9 cellular contexts compared by ENCODE assay signal in the genomic region with DNA sequence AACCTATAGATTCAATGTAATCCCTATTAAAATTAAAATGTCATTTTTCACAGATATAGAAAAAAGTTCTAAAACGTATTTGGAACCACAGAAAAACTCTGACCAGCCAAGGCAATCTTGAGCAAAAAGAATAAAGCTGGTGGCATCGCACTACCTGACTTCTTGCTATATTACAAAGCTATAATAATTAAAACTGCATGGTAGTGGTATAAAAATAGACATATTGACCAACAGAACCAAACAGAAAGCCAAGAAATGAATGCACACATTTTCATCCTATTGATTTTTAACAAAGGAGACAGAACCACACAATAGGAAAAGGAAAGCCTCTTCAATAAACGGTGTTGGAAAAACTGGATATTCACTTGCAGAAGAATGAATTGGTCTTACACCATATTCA. TPM values are rescaled to one million over a fixed set of nuclear protein-coding genes. Genes with fewer than 3 reads are reported as not detected.
"Had no signal": no experiment of that assay in that cellular context is flagged by ENCODE, and none has a peak within 500 bp of the region (broad histone marks: within the 10 kb centered on the region; RNA-seq: fewer than 3 reads in every experiment).

No MANE protein-coding gene starts in this region.

- H3K27ac ChIP-seq: HL-60, KMS-11 had no signal

- H3K9ac ChIP-seq: KMS-11 had no signal

- H3K4me2 ChIP-seq: KMS-11 had no signal

- DNase-seq: IMR-90, KBM-7, KG1 had no signal

- FAIRE-seq: HepG2, HTR-8/SVneo had no signal

- ATAC-seq: HepG2 had no signal

RNA-seq across cellular contexts. Expression of a gene that starts 9.2 kb away (rescaled TPM):
- total RNA-seq: HepG2, HT-29, HT1080, IMR-90 had no signal
- polyA plus RNA-seq: HepG2, IMR-90 had no signal

RNA-seq across cellular contexts. Expression of a gene that starts 21.6 kb away (rescaled TPM):
- total RNA-seq: HT-29, HT1080 had no signal
